ENCODE assay signal across 13 cellular contexts in genomic region chr15:101128696-101129095, GRCh38.
DNase-seq lines count a peak whose midpoint lies in the region; ATAC-seq and TF ChIP-seq lines count a peak whose summit lies in the region.
"Had no signal": no experiment of that assay in that cellular context is flagged by ENCODE, and none has a peak within 500 bp of the region (broad histone marks: within the 10 kb centered on the region; RNA-seq: fewer than 3 reads in every experiment).

No MANE protein-coding gene starts in this region.

- DNase-seq in DMS79 treated with DMSO at 0.1 percent for 48 hours (lab: John Stamatoyannopoulos, UW) (peak; percentile 5), DMS79 (lab: John Stamatoyannopoulos, UW) (no peak), Peyer's patch (no peak), chondrocyte (ENCODE audit: low spot score) (no peak), HK-2 (ENCODE audit: unreplicated experiment) (no peak), NCI-H2029 treated with DMSO at 0.1 percent for 48 hours (lab: John Stamatoyannopoulos, UW) (no peak)
- DNase-seq: dorsolateral prefrontal cortex, NCI-H524, thyroid gland had no signal

- peak overlapping the region; percentile 18 for H3K4me2 ChIP-seq in skeletal muscle satellite cell (ENCODE audit: low read length)

- H3K27me3 ChIP-seq in Peyer's patch (no peaks in the 10 kb centered on the region), skeletal muscle satellite cell (ENCODE audit: control insufficient read depth, insufficient read depth, low read length) (no peaks in the 10 kb centered on the region)
- H3K27me3 ChIP-seq: dorsolateral prefrontal cortex, thyroid gland had no signal

- H3K27ac Mint-ChIP-seq in chondrocyte (ENCODE audit: unreplicated experiment) = peak overlapping the region; percentile 97

- H3K9me3 Mint-ChIP-seq in chondrocyte (ENCODE audit: low read depth) = peaks cover 12% of the 10 kb centered on the region

- H3K4me1 ChIP-seq in Peyer's patch = peaks cover 0 to 24% (median 19%) of the 10 kb centered on the region in 4 donors
- H3K4me1 ChIP-seq in skeletal muscle satellite cell (ENCODE audit: control insufficient read depth, insufficient read depth, low read length) = peaks cover 27% of the 10 kb centered on the region

- peaks cover 46% of the 10 kb centered on the region for H3K4me1 Mint-ChIP-seq in chondrocyte (ENCODE audit: low read depth)

- H3K36me3 ChIP-seq in Peyer's patch (no peaks in the 10 kb centered on the region), skeletal muscle satellite cell (ENCODE audit: insufficient read depth, low read length) (no peaks in the 10 kb centered on the region)
- H3K36me3 ChIP-seq: thyroid gland had no signal

- no peak for ATAC-seq in HG03571 (IDR thresholded peaks at IDR 0.05; ENCODE audit: unreplicated experiment)
- ATAC-seq: GM12878 had no signal

- H3K36me3 Mint-ChIP-seq in chondrocyte (ENCODE audit: low read depth) = peaks cover 9% of the 10 kb centered on the region

- TF ChIP-seq CTCF in Peyer's patch (IDR thresholded peaks at IDR 0.05) (no peak), chondrocyte (IDR thresholded peaks at IDR 0.05) (no peak)

- peak overlapping the region in 3 of 4 donors; percentile 26 to 79 (median 77) for H3K27ac ChIP-seq in Peyer's patch
- H3K27ac ChIP-seq: 22Rv1 had no signal

- H3K4me3 ChIP-seq in Peyer's patch (no peak overlapping the region), skeletal muscle satellite cell (ENCODE audit: low read length) (no peak overlapping the region)
- H3K4me3 ChIP-seq: dorsolateral prefrontal cortex, GM12878, thyroid gland had no signal

- H3K9ac ChIP-seq in skeletal muscle satellite cell (ENCODE audit: low read depth, low read length) = peak overlapping the region; percentile 25

- no peak for TF ChIP-seq POLR2A in Peyer's patch (IDR thresholded peaks at IDR 0.05)

- no peaks in the 10 kb centered on the region for H3K27me3 Mint-ChIP-seq in chondrocyte (ENCODE audit: low read depth)

- H3K4me3 Mint-ChIP-seq in chondrocyte (ENCODE audit: unreplicated experiment) = no peak overlapping the region

- H3K9me3 ChIP-seq in Peyer's patch (no peaks in the 10 kb centered on the region), skeletal muscle satellite cell (replicated peaks; ENCODE audit: low read length) (peaks cover 7% of the 10 kb centered on the region)
- H3K9me3 ChIP-seq: thyroid gland had no signal
